ENCODE assay signal across 19 cellular contexts in genomic region chr5:172315599-172316531, GRCh38. TPM values are rescaled to one million over a fixed set of nuclear protein-coding genes. Genes with fewer than 3 reads are reported as not detected.
A peak's percentile ranks its signal among the peaks of the same experiment; 100 is the strongest.
DNase-seq lines count a peak whose midpoint lies in the region; ATAC-seq and TF ChIP-seq lines count a peak whose summit lies in the region.
"Had no signal": no experiment of that assay in that cellular context is flagged by ENCODE, and none has a peak within 500 bp of the region (broad histone marks: within the 10 kb centered on the region; RNA-seq: fewer than 3 reads in every experiment).

No MANE protein-coding gene starts in this region.

- H3K4me1 Mint-ChIP-seq in endodermal cell = peaks cover 5% of the 10 kb centered on the region
- no peaks in the 10 kb centered on the region for H3K4me1 Mint-ChIP-seq in WTC11
- H3K4me1 Mint-ChIP-seq: activated CD4-positive, alpha-beta T cell treated with anti-CD3 and anti-CD28 coated beads, Interleukin-2, amount 10 ng/mL, durations not matched to agents 24 days and 14 days; immature natural killer cell had no signal

- H3K27ac Mint-ChIP-seq in endodermal cell (no peak overlapping the region), WTC11 (no peak overlapping the region)
- H3K27ac Mint-ChIP-seq: activated CD4-positive, alpha-beta T cell treated with anti-CD3 and anti-CD28 coated beads, Interleukin-2, amount 10 ng/mL, durations not matched to agents 24 days and 14 days; activated T-cell treated with anti-CD3 and anti-CD28 coated beads, Interleukin-2, amount 50 U/mL, for 24 hours; immature natural killer cell had no signal

- CTCF ChIA-PET in WTC11 (lab: Charles Lee) = no interaction called here

- POLR2A ChIA-PET in WTC11 (lab: Charles Lee) = no interaction called here

- 93 to 95% methylated on average over 7 to 11 of the region's 11 CpGs for WGBS in endodermal cell (ENCODE audit: insufficient coverage in 1 of 2, insufficient read length in 1 of 2), 2 experiments

- no peak overlapping the region for H3K27ac ChIP-seq in endodermal cell (ENCODE audit: low read depth, low read length)
- H3K27ac ChIP-seq: gastroesophageal sphincter had no signal

- DNase-seq in GM12865 (ENCODE audit: low read depth) = peak; percentile 93
- peak; percentile 17 for DNase-seq in endodermal cell
- no peak for DNase-seq in SIG-M5 (lab: John Stamatoyannopoulos, UW)
- DNase-seq in COLO668 (lab: John Stamatoyannopoulos, UW; ENCODE audit: unreplicated experiment) = no peak
- no peak for DNase-seq in WTC11 (ENCODE audit: low spot score)
- DNase-seq: activated CD4-positive, alpha-beta T cell treated with anti-CD3 and anti-CD28 coated beads, Interleukin-2, amount 10 ng/mL, durations not matched to agents 24 days and 14 days; activated T-cell treated with anti-CD3 and anti-CD28 coated beads, Interleukin-2, amount 50 U/mL, for 24 hours; caudate nucleus; immature natural killer cell; midbrain; MM.1S; NCI-H1930; NCI-H82; nucleus accumbens; stimulated activated naive CD4-positive, alpha-beta T cell had no signal

- H3K9me3 Mint-ChIP-seq in endodermal cell (no peaks in the 10 kb centered on the region), WTC11 (no peaks in the 10 kb centered on the region)
- H3K9me3 Mint-ChIP-seq: activated CD4-positive, alpha-beta T cell treated with anti-CD3 and anti-CD28 coated beads, Interleukin-2, amount 10 ng/mL, durations not matched to agents 24 days and 14 days; activated T-cell treated with anti-CD3 and anti-CD28 coated beads, Interleukin-2, amount 50 U/mL, for 24 hours; immature natural killer cell had no signal

- H3K4me3 ChIP-seq in GM12865 (ENCODE audit: low read depth, low read length) (no peak overlapping the region), endodermal cell (ENCODE audit: low read length) (no peak overlapping the region)
- H3K4me3 ChIP-seq: gastroesophageal sphincter had no signal

- H3K36me3 Mint-ChIP-seq in endodermal cell (ENCODE audit: low read depth) = no peaks in the 10 kb centered on the region
- no peaks in the 10 kb centered on the region for H3K36me3 Mint-ChIP-seq in WTC11
- H3K36me3 Mint-ChIP-seq: immature natural killer cell had no signal

- H3K9me3 ChIP-seq in endodermal cell (ENCODE audit: control insufficient read depth, low read length) = no peaks in the 10 kb centered on the region
- H3K9me3 ChIP-seq: gastroesophageal sphincter had no signal

- H3K27me3 ChIP-seq in endodermal cell (ENCODE audit: control insufficient read depth, insufficient read depth, low read length, poor library complexity, severe bottlenecking) = peaks cover 15% of the 10 kb centered on the region
- H3K27me3 ChIP-seq: gastroesophageal sphincter had no signal

- peak; percentile 56 for ATAC-seq in GM21717 (IDR thresholded peaks at IDR 0.05; ENCODE audit: unreplicated experiment)
- peak; percentile 51 for ATAC-seq in HG03095 (IDR thresholded peaks at IDR 0.05; ENCODE audit: unreplicated experiment)
- ATAC-seq in GM19023 (IDR thresholded peaks at IDR 0.05; ENCODE audit: unreplicated experiment) = no peak
- ATAC-seq in WTC11 = no peak
- ATAC-seq: gastroesophageal sphincter had no signal

- TF ChIP-seq CTCF in GM12865 (IDR thresholded peaks at IDR 0.05; ENCODE audit: insufficient read depth, low read depth, low read length, missing control alignments) (no peak), endodermal cell (conservative IDR thresholded peaks at IDR 0.05) (no peak), WTC11 (IDR thresholded peaks at IDR 0.05) (no peak)

- H3K4me3 Mint-ChIP-seq in endodermal cell (no peak overlapping the region), WTC11 (no peak overlapping the region)
- H3K4me3 Mint-ChIP-seq: activated CD4-positive, alpha-beta T cell treated with anti-CD3 and anti-CD28 coated beads, Interleukin-2, amount 10 ng/mL, durations not matched to agents 24 days and 14 days; activated T-cell treated with anti-CD3 and anti-CD28 coated beads, Interleukin-2, amount 50 U/mL, for 24 hours; immature natural killer cell had no signal

- no peaks in the 10 kb centered on the region for H3K36me3 ChIP-seq in endodermal cell (ENCODE audit: control insufficient read depth, insufficient read depth, low read length)
- H3K36me3 ChIP-seq: gastroesophageal sphincter had no signal

- no peak overlapping the region for H3K9ac ChIP-seq in endodermal cell (ENCODE audit: extremely low read depth, low read length, poor library complexity, severe bottlenecking)

- H3K4me1 ChIP-seq in endodermal cell (ENCODE audit: control insufficient read depth, insufficient read depth, low read length) = peaks cover 5% of the 10 kb centered on the region
- H3K4me1 ChIP-seq: gastroesophageal sphincter had no signal

- H3K27me3 Mint-ChIP-seq in endodermal cell (ENCODE audit: insufficient read depth) (peaks cover 23% of the 10 kb centered on the region), WTC11 (ENCODE audit: low read depth) (no peaks in the 10 kb centered on the region; the same call in 1 of the 2 replicates)
- H3K27me3 Mint-ChIP-seq: activated CD4-positive, alpha-beta T cell treated with anti-CD3 and anti-CD28 coated beads, Interleukin-2, amount 10 ng/mL, durations not matched to agents 24 days and 14 days had no signal

TF ChIP-seq in WTC11, 78 proteins besides CTCF, POLR2A, EP300 and RAD21 (continues in another document):
- no peak for TF ChIP-seq CBFB (CRISPR knock-in tag; IDR thresholded peaks at IDR 0.05; ENCODE audit: low read depth)
- no peak for TF ChIP-seq PRDM15 (CRISPR knock-in tag; IDR thresholded peaks at IDR 0.05)
- TF ChIP-seq ESRRA (CRISPR knock-in tag; IDR thresholded peaks at IDR 0.05; ENCODE audit: borderline replicate concordance) = no peak
- no peak for TF ChIP-seq FOXP4 (CRISPR knock-in tag; IDR thresholded peaks at IDR 0.05)
- no peak for TF ChIP-seq EMX1 (CRISPR knock-in tag; IDR thresholded peaks at IDR 0.05)
- TF ChIP-seq GRHL2 (CRISPR knock-in tag; IDR thresholded peaks at IDR 0.05; ENCODE audit: insufficient replicate concordance, severe bottlenecking) = no peak
- TF ChIP-seq USF2 (CRISPR knock-in tag; IDR thresholded peaks at IDR 0.05) = no peak

RNA-seq across cellular contexts. Expression of gene UBTD2, which starts 32.3 kb away (rescaled TPM):
- 10 to 100 TPM; 30.4 to 30.5 TPM for total RNA-seq in endodermal cell
- 59.9 TPM for polyA plus RNA-seq in endodermal cell (2013, experiment 1 of 2)
- polyA plus RNA-seq in endodermal cell (2013, experiment 2 of 2) = 57.9 TPM
- total RNA-seq in WTC11 (2021) = 22.7 to 26.2 TPM (median 25.9 TPM) in 3 replicates

Comparison
In these comparisons a context has a peak if more than half of its experiments do, and no peak if none do; other contexts are left out.
1. DNase-seq: peak in GM12865 (single experiment) and endodermal cell (single experiment); none in SIG-M5 (single experiment), COLO668 (single experiment) and WTC11 (single experiment).
2. ATAC-seq: peak in GM21717 (single experiment) and HG03095 (single experiment); none in GM19023 (single experiment) and WTC11 (single experiment).